Comparison of ENCODE assay signal across 24 cellular contexts in the genomic region with DNA sequence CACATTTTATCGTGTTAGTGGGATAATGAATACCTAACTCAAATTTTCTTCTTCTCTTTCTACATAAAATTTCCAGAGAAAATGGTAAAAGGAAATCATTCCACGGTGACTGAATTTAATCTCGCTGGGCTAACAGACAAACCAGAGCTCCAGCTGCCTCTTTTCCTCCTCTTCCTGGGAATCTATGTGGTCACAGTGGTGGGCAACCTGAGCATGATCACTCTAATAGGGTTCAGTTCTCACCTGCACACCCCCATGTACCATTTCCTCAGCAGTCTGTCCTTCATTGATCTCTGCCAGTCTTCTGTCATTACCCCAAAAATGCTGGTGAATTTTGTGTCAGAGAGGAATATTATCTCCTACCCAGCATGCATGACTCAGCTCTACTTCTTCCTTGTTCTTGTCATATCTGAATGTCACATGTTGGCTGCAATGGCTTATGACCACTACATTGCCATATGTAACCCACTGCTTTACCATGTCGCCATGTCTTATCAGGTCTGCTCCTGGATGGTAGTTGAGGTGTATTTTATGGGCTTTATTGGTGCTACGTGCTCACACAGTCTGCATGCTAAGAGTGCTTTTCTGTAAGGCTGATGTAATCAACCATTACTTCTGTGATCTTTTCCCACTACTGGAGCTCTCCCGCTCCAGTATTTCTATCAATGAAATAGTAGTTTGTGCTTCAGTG. TPM values are rescaled to one million over a fixed set of nuclear protein-coding genes. Genes with fewer than 3 reads are reported as not detected.
"Had no signal": no experiment of that assay in that cellular context is flagged by ENCODE, and none has a peak within 500 bp of the region (broad histone marks: within the 10 kb centered on the region; RNA-seq: fewer than 3 reads in every experiment).

No MANE protein-coding gene starts in this region.

- H3K4me1 Mint-ChIP-seq: naive B cell, neural progenitor cell had no signal

- H3K9me3 Mint-ChIP-seq: activated T-cell treated with anti-CD3 and anti-CD28 coated beads, Interleukin-2, amount 50 U/mL, for 4 hours; memory B cell; naive B cell; neural progenitor cell had no signal

- H3K27me3 Mint-ChIP-seq: naive B cell had no signal

- H3K27ac ChIP-seq: ascending aorta, coronary artery, gastroesophageal sphincter, heart left ventricle, neural progenitor cell, ovary, psoas muscle, suprapubic skin, transverse colon, VCaP had no signal

- ATAC-seq: activated T-cell treated with anti-CD3 and anti-CD28 coated beads, Interleukin-2, amount 50 U/mL, for 4 hours; esophagus mucosa; gastroesophageal sphincter; heart left ventricle; left ventricle myocardium superior; psoas muscle; right cardiac atrium had no signal

- H3K27me3 ChIP-seq: ascending aorta, neural progenitor cell, ovary, suprapubic skin, transverse colon had no signal

- DNase-seq: activated CD4-positive, alpha-beta T cell treated with anti-CD3 and anti-CD28 coated beads, Interleukin-2, amount 50 U/mL, for 1 hour; activated CD4-positive, CD25-positive, alpha-beta regulatory T cell treated with anti-CD3 and anti-CD28 coated beads, Interleukin-2, amount 50 U/mL, for 72 hours; activated CD8-positive, alpha-beta memory T cell treated with anti-CD3 and anti-CD28 coated beads, Interleukin-2, amount 50 U/mL, for 4 hours; activated naive CD4-positive, alpha-beta T cell treated with anti-CD3 and anti-CD28 coated beads, Interleukin-2, amount 50 U/mL, for 16 hours; activated T-cell treated with anti-CD3 and anti-CD28 coated beads, Interleukin-2, amount 50 U/mL, for 4 hours; heart left ventricle; kidney glomerular epithelial cell; left ventricle myocardium superior; naive B cell; ovary; psoas muscle; right cardiac atrium; stimulated activated CD4-positive, alpha-beta T cell treated with anti-CD3 and anti-CD28 coated beads, Interleukin-2, amount 100 ng/mL, for 24 hours; stimulated activated naive CD4-positive, alpha-beta T cell treated with Interleukin-2 at 50 U/mL for 16 hours; transverse colon had no signal

- H3K36me3 ChIP-seq: ascending aorta, gastroesophageal sphincter, heart left ventricle, neural progenitor cell, ovary, suprapubic skin, transverse colon had no signal

- H3K4me3 ChIP-seq: ascending aorta, coronary artery, gastroesophageal sphincter, heart left ventricle, neural progenitor cell, ovary, psoas muscle, suprapubic skin, transverse colon had no signal

- H3K4me3 Mint-ChIP-seq: activated T-cell treated with anti-CD3 and anti-CD28 coated beads, Interleukin-2, amount 50 U/mL, for 4 hours; memory B cell; naive B cell; neural progenitor cell had no signal

- H3K36me3 Mint-ChIP-seq: memory B cell, naive B cell, neural progenitor cell had no signal

- H3K27ac Mint-ChIP-seq: memory B cell, naive B cell, neural progenitor cell had no signal

- H3K9me3 ChIP-seq: ascending aorta, gastroesophageal sphincter, heart left ventricle, ovary, psoas muscle, suprapubic skin, transverse colon had no signal

- H3K4me1 ChIP-seq: ascending aorta, gastroesophageal sphincter, heart left ventricle, neural progenitor cell, psoas muscle, suprapubic skin, transverse colon had no signal

RNA-seq across cellular contexts. Expression of a gene that starts 24.1 kb away (rescaled TPM):
- total RNA-seq: activated T-cell treated with anti-CD3 and anti-CD28 coated beads, Interleukin-2, amount 50 U/mL, for 4 hours; ascending aorta; esophagus mucosa; gastroesophageal sphincter; heart left ventricle; left ventricle myocardium superior; mononuclear cell; ovary; psoas muscle; right cardiac atrium; suprapubic skin; transverse colon had no signal
- polyA plus RNA-seq: heart left ventricle, ovary, psoas muscle, right cardiac atrium had no signal

RNA-seq across cellular contexts. Expression of a gene that starts 33.6 kb away (rescaled TPM):
- total RNA-seq: activated T-cell treated with anti-CD3 and anti-CD28 coated beads, Interleukin-2, amount 50 U/mL, for 4 hours; ascending aorta; esophagus mucosa; gastroesophageal sphincter; heart left ventricle; left ventricle myocardium superior; ovary; psoas muscle; right cardiac atrium; suprapubic skin had no signal
- polyA plus RNA-seq: heart left ventricle, ovary, psoas muscle, right cardiac atrium had no signal

RNA-seq across cellular contexts. Expression of a gene that starts 48.9 kb away (rescaled TPM):
- total RNA-seq: activated T-cell treated with anti-CD3 and anti-CD28 coated beads, Interleukin-2, amount 50 U/mL, for 4 hours; ascending aorta; esophagus mucosa; gastroesophageal sphincter; heart left ventricle; left ventricle myocardium superior; mononuclear cell; ovary; psoas muscle; right cardiac atrium; suprapubic skin had no signal
- polyA plus RNA-seq: heart left ventricle, ovary, psoas muscle, right cardiac atrium had no signal
